Comparison of ENCODE assay signal across 8 cellular contexts in genomic region chr16:138049-138417, GRCh38. TPM values are rescaled to one million over a fixed set of nuclear protein-coding genes. Genes with fewer than 3 reads are reported as not detected.
DNase-seq lines count a peak whose midpoint lies in the region; TF ChIP-seq lines count a peak whose summit lies in the region.

No MANE protein-coding gene starts in this region.

- peak overlapping the region; percentile 80 for H2AFZ ChIP-seq in Loucy (ENCODE audit: low read length)
- H2AFZ ChIP-seq in parathyroid adenoma = peak overlapping the region; percentile 75

- H3K4me3 ChIP-seq in BE2C (ENCODE audit: low read depth, low read length) (peak overlapping the region; percentile 67), Loucy (ENCODE audit: low read length, poor library complexity, severe bottlenecking) (peak overlapping the region; percentile 80), foreskin fibroblast (ENCODE audit: low read depth in 1 of 2, low read length in 2 of 2) (peak overlapping the region; percentile 63 to 81), parathyroid adenoma (ENCODE audit: low read depth, low read length) (peak overlapping the region; percentile 67)

- no peaks in the 10 kb centered on the region for H3F3A ChIP-seq in Loucy (ENCODE audit: low read depth)

- H3K36me3 ChIP-seq in BE2C (no peaks in the 10 kb centered on the region), Loucy (ENCODE audit: insufficient read depth, low read length) (no peaks in the 10 kb centered on the region), parathyroid adenoma (ENCODE audit: control insufficient read depth, insufficient read depth, low read length) (no peaks in the 10 kb centered on the region)

- H3K27me3 ChIP-seq in BE2C (no peaks in the 10 kb centered on the region), Loucy (ENCODE audit: insufficient read depth, low read length, poor library complexity, severe bottlenecking) (no peaks in the 10 kb centered on the region), parathyroid adenoma (ENCODE audit: control insufficient read depth, insufficient read depth, low read length) (no peaks in the 10 kb centered on the region)

- H3K4me1 ChIP-seq in BE2C (no peaks in the 10 kb centered on the region), Loucy (ENCODE audit: insufficient read depth, low read length, poor library complexity, severe bottlenecking) (no peaks in the 10 kb centered on the region), parathyroid adenoma (no peaks in the 10 kb centered on the region)

- peak overlapping the region; percentile 83 for H3K9ac ChIP-seq in Loucy (ENCODE audit: low read depth, low read length, poor library complexity, severe bottlenecking)
- H3K9ac ChIP-seq in parathyroid adenoma = peak overlapping the region; percentile 55

- H3K9me2 ChIP-seq in Loucy (replicated peaks; ENCODE audit: low read depth, low read length) = no peaks in the 10 kb centered on the region

- DNase-seq in BE2C (peak; percentile 39), foreskin fibroblast (peak in 1 of 2 donors; percentile 44), H4 (ENCODE audit: low spot score) (no peak), SHP77 (lab: John Stamatoyannopoulos, UW) (no peak), GOT3 (lab: John Stamatoyannopoulos, UW) (no peak)
- DNase-seq in activated T-cell treated with anti-CD3 and anti-CD28 coated beads, Interleukin-2, amount 50 U/mL, for 48 hours = peak; percentile 53 to 64

- no peaks in the 10 kb centered on the region for H3K9me3 ChIP-seq in BE2C
- no peaks in the 10 kb centered on the region for H3K9me3 ChIP-seq in Loucy (ENCODE audit: insufficient read depth, low read depth, low read length)
- H3K9me3 ChIP-seq in parathyroid adenoma (ENCODE audit: control insufficient read depth, low read length) = no peaks in the 10 kb centered on the region

- H3K79me2 ChIP-seq in Loucy (ENCODE audit: insufficient read depth, low read length) (no peaks in the 10 kb centered on the region), parathyroid adenoma (peaks cover 7% of the 10 kb centered on the region)

- no peaks in the 10 kb centered on the region for H4K20me1 ChIP-seq in Loucy (ENCODE audit: insufficient read depth, low read length, poor library complexity, severe bottlenecking)

- TF ChIP-seq CTCF in BE2C (IDR thresholded peaks at IDR 0.05; ENCODE audit: low read depth, low read length) (no peak), Loucy (conservative IDR thresholded peaks at IDR 0.05; ENCODE audit: low read length) (no peak), foreskin fibroblast (IDR thresholded peaks at IDR 0.05; ENCODE audit: low read depth, low read length) (no peak), parathyroid adenoma (IDR thresholded peaks at IDR 0.05) (no peak)

- H3K4me2 ChIP-seq in Loucy (ENCODE audit: low read depth, low read length, poor library complexity, severe bottlenecking) (peak overlapping the region; percentile 58), parathyroid adenoma (ENCODE audit: low read length) (peak overlapping the region; percentile 87)

- H3K27ac ChIP-seq in parathyroid adenoma = no peak overlapping the region

RNA-seq across cellular contexts. Expression of gene NPRL3, which starts 0.4 kb away (rescaled TPM):
- 63.0 TPM for polyA plus RNA-seq in BE2C (2012; ENCODE audit: insufficient read depth, insufficient read length, low read depth)
- 2.6 and 5.0 TPM in 2 replicates for total RNA-seq in H4 (2014; rRNA removed; shearing (Covaris generic))

RNA-seq across cellular contexts. Expression of gene HBZ, which starts 14.4 kb away (rescaled TPM):
- polyA plus RNA-seq in BE2C (2012; ENCODE audit: insufficient read depth, insufficient read length, low read depth) = not detected
- not detected in 2 replicates for total RNA-seq in H4 (2014; rRNA removed; shearing (Covaris generic))

RNA-seq across cellular contexts. Expression of gene HBM, which starts 27.7 kb away (rescaled TPM):
- not detected for polyA plus RNA-seq in BE2C (2012; ENCODE audit: insufficient read depth, insufficient read length, low read depth)
- not detected in 2 replicates for total RNA-seq in H4 (2014; rRNA removed; shearing (Covaris generic))

RNA-seq across cellular contexts. Expression of gene HBA2, which starts 34.6 kb away (rescaled TPM):
- not detected for polyA plus RNA-seq in BE2C (2012; ENCODE audit: insufficient read depth, insufficient read length, low read depth)
- total RNA-seq in H4 (2014; rRNA removed; shearing (Covaris generic)) = 3.3 TPM in 1 of 2 replicates, not detected in the other

RNA-seq across cellular contexts. Expression of gene HBA1, which starts 38.4 kb away (rescaled TPM):
- polyA plus RNA-seq in BE2C (2012; ENCODE audit: insufficient read depth, insufficient read length, low read depth) = not detected
- not detected in 2 replicates for total RNA-seq in H4 (2014; rRNA removed; shearing (Covaris generic))

Comparison
In these comparisons a context has a peak if more than half of its experiments do, and no peak if none do; other contexts are left out.
1. DNase-seq: peak in BE2C (single experiment) and activated T-cell treated with anti-CD3 and anti-CD28 coated beads, Interleukin-2, amount 50 U/mL, for 48 hours (2 of 2); none in H4 (single experiment), SHP77 (0 of 2) and GOT3 (single experiment).
2. Peak in every context shown above with its lines, with median percentiles within 50 percentile points of each other: H3K4me3 ChIP-seq.